16 cellular contexts compared by ENCODE assay signal in the genomic region with DNA sequence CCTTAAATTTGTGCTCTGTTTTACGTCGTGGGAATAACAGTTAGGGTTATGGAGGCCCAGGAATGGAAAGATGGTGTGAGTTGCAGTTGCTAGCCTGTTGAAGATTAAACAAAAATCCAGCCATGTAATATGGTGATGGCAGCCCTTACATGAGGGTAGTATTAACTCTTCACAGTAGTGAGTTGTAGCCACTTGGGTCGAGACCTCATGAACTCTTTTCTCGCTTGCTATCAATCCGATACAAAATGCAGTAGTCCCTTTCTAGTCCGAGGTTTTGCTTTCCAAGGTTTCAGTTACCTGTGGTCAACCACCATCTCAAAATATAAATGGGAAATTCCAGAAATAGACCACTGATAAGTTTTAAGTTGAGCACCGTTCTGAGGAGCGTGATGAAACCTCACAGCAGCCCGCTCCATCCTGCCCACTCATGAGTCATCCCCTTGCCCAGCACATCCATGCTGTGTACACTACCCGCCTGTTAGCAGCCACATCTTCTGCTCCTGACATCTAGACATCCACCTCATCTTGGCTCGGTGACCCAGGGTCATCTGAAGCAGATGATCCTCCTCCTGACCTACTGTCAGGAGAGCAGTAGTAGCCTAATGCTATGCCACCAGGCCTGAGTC.
A peak's percentile ranks its signal among the peaks of the same experiment; 100 is the strongest.
DNase-seq lines count a peak whose midpoint lies in the region; ATAC-seq and TF ChIP-seq lines count a peak whose summit lies in the region.
"Had no signal": no experiment of that assay in that cellular context is flagged by ENCODE, and none has a peak within 500 bp of the region (broad histone marks: within the 10 kb centered on the region; RNA-seq: fewer than 3 reads in every experiment).

No MANE protein-coding gene starts in this region.

- H3K27me3 ChIP-seq in GM23248 (replicated peaks; ENCODE audit: insufficient read depth), result no peaks in the 10 kb centered on the region
- H3K27me3 ChIP-seq: heart right ventricle, left lung, MG63, testis had no signal

- no peaks in the 10 kb centered on the region for H3K9me2 ChIP-seq in GM23248 (ENCODE audit: insufficient read depth)

- no peaks in the 10 kb centered on the region for H3K4me1 Mint-ChIP-seq in activated T-helper 17 cell treated with anti-CD3 and anti-CD28 coated beads, Interleukin-2, amount 50 U/mL, for 72 hours

- H3K9me3 ChIP-seq in GM23248 (ENCODE audit: low read depth) (no peaks in the 10 kb centered on the region), mucosa of descending colon (no peaks in the 10 kb centered on the region)
- H3K9me3 ChIP-seq: MG63, testis had no signal

- peaks cover 15% of the 10 kb centered on the region for H3K36me3 Mint-ChIP-seq in activated T-helper 17 cell treated with anti-CD3 and anti-CD28 coated beads, Interleukin-2, amount 50 U/mL, for 72 hours (ENCODE audit: low read depth)

- ATAC-seq in activated T-helper 17 cell treated with anti-CD3 and anti-CD28 coated beads, Interleukin-2, amount 50 U/mL, for 72 hours (replicated peaks), result peak; percentile 88
- ATAC-seq in sciatic nerve (no peak), mucosa of descending colon (no peak)
- ATAC-seq: left lung, Right ventricle myocardium inferior had no signal

- in situ Hi-C loops in GM23248 (cut with MboI), result no loop called here

- no peak overlapping the region for H3K27ac ChIP-seq in GM23248
- H3K27ac ChIP-seq: heart right ventricle, left lung, skin epidermis, testis, VCaP had no signal

- intact Hi-C loops in sciatic nerve (cut with DNase I), result no loop called here
- intact Hi-C loops in mucosa of descending colon (cut with DNase I, micrococcal nuclease), result no loop called here

- no peaks in the 10 kb centered on the region for H3K79me2 ChIP-seq in GM23248 (ENCODE audit: insufficient read depth)

- 83 to 87% methylated on average over 11 of the region's 11 CpGs for WGBS in GM23248 (ENCODE audit: low coverage in 1 of 2, low lambda C conversion rate in 2 of 2, missing lambda C conversion rate in 2 of 2), 2 experiments

- H3K27ac Mint-ChIP-seq in activated T-helper 17 cell treated with anti-CD3 and anti-CD28 coated beads, Interleukin-2, amount 50 U/mL, for 72 hours, result no peak overlapping the region

- H2AFZ ChIP-seq in GM23248, result no peak overlapping the region

- DNase-seq in GM23248 (peak; percentile 58), NCI-H226 (peak; percentile 71), iris pigment epithelial cell (ENCODE audit: low read depth) (peak; percentile 61), NCI-H2107 (lab: John Stamatoyannopoulos, UW) (no peak), sciatic nerve (ENCODE audit: low spot score) (no peak), mucosa of descending colon (no peak)
- DNase-seq in stimulated activated naive CD4-positive, alpha-beta T cell (lab: John Stamatoyannopoulos, UW), result no peak
- DNase-seq: C1 segment of cervical spinal cord, heart right ventricle, left lung, MG63, testis had no signal

- H3K36me3 ChIP-seq in GM23248 (ENCODE audit: low read depth) (no peaks in the 10 kb centered on the region), mucosa of descending colon (ENCODE audit: low read depth) (no peaks in the 10 kb centered on the region)
- H3K36me3 ChIP-seq: left lung had no signal

- no peaks in the 10 kb centered on the region for H3K27me3 Mint-ChIP-seq in activated T-helper 17 cell treated with anti-CD3 and anti-CD28 coated beads, Interleukin-2, amount 50 U/mL, for 72 hours

- no peaks in the 10 kb centered on the region for H3K4me1 ChIP-seq in GM23248 (ENCODE audit: insufficient read depth)
- H3K4me1 ChIP-seq in mucosa of descending colon (ENCODE audit: low read depth), result no peaks in the 10 kb centered on the region
- H3K4me1 ChIP-seq: left lung, testis had no signal

- TF ChIP-seq CTCF in mucosa of descending colon (IDR thresholded peaks at IDR 0.05), result no peak

- H3K9ac ChIP-seq in GM23248, result no peak overlapping the region

- H3K9me3 Mint-ChIP-seq in activated T-helper 17 cell treated with anti-CD3 and anti-CD28 coated beads, Interleukin-2, amount 50 U/mL, for 72 hours, result peaks cover 4% of the 10 kb centered on the region

- H4K20me1 ChIP-seq in GM23248 (ENCODE audit: insufficient read depth), result no peaks in the 10 kb centered on the region

- H3F3A ChIP-seq in GM23248 (ENCODE audit: insufficient read depth), result no peaks in the 10 kb centered on the region

- H3K4me3 ChIP-seq in GM23248 (no peak overlapping the region), mucosa of descending colon (no peak overlapping the region)
- H3K4me3 ChIP-seq: heart right ventricle, left lung, MG63, skin epidermis, testis had no signal

- no peak overlapping the region for H3K4me2 ChIP-seq in GM23248 (ENCODE audit: unreplicated experiment)

- H3K4me3 Mint-ChIP-seq in activated T-helper 17 cell treated with anti-CD3 and anti-CD28 coated beads, Interleukin-2, amount 50 U/mL, for 72 hours, result no peak overlapping the region

Comparison
In these comparisons a context has a peak if more than half of its experiments do, and no peak if none do; other contexts are left out.
1. DNase-seq: peak in GM23248 (single experiment), NCI-H226 (single experiment) and iris pigment epithelial cell (single experiment); none in NCI-H2107 (single experiment), stimulated activated naive CD4-positive, alpha-beta T cell (0 of 6), sciatic nerve (single experiment) and mucosa of descending colon (0 of 3).